ENCODE assay signal across 7 cellular contexts in genomic region chrX:100829730-100830129, GRCh38. TPM values are rescaled to one million over a fixed set of nuclear protein-coding genes. Genes with fewer than 3 reads are reported as not detected.
DNase-seq lines count a peak whose midpoint lies in the region; ATAC-seq and TF ChIP-seq lines count a peak whose summit lies in the region.

No MANE protein-coding gene starts in this region.

- ATAC-seq in GM19043 (IDR thresholded peaks at IDR 0.05; ENCODE audit: low read depth, unreplicated experiment) (peak; percentile 60), HG03060 (IDR thresholded peaks at IDR 0.05; ENCODE audit: low read depth, unreplicated experiment) (peak; percentile 74)

- TF ChIP-seq CTCF in progenitor cell of endocrine pancreas (IDR thresholded peaks at IDR 0.05; ENCODE audit: unreplicated experiment): no peak

- peak; percentile 24 for DNase-seq in activated CD4-positive, alpha-beta T cell treated with anti-CD3 and anti-CD28 coated beads for 48 hours
- DNase-seq in renal cortical epithelial cell (ENCODE audit: low read depth) (peak; percentile 38), globus pallidus (ENCODE audit: low spot score) (no peak), NCI-H1092 (lab: John Stamatoyannopoulos, UW) (no peak), progenitor cell of endocrine pancreas (ENCODE audit: low spot score, unreplicated experiment) (no peak)

- H3K4me3 Mint-ChIP-seq in progenitor cell of endocrine pancreas (ENCODE audit: low read depth): no peak overlapping the region

- peaks cover 19% of the 10 kb centered on the region for H3K36me3 Mint-ChIP-seq in progenitor cell of endocrine pancreas (ENCODE audit: insufficient read depth)

- no peaks in the 10 kb centered on the region for H3K27me3 Mint-ChIP-seq in progenitor cell of endocrine pancreas

- H3K4me1 Mint-ChIP-seq in progenitor cell of endocrine pancreas (ENCODE audit: low read depth): no peaks in the 10 kb centered on the region

- H3K9me3 Mint-ChIP-seq in progenitor cell of endocrine pancreas (ENCODE audit: low read depth): peaks cover 11% of the 10 kb centered on the region

- H3K27ac Mint-ChIP-seq in progenitor cell of endocrine pancreas: no peak overlapping the region

RNA-seq across cellular contexts. Expression of gene CSTF2, which starts 9.5 kb away (rescaled TPM):
- total RNA-seq in renal cortical epithelial cell: 22.7 and 22.9 TPM in 2 replicates
- total RNA-seq in progenitor cell of endocrine pancreas: 20.2 and 22.7 TPM in 2 replicates

RNA-seq across cellular contexts. Expression of gene NOX1, which starts 44.4 kb away (rescaled TPM):
- total RNA-seq in renal cortical epithelial cell (not detected in 2 replicates), progenitor cell of endocrine pancreas (not detected in 2 replicates)

Comparison
In these comparisons a context has a peak if more than half of its experiments do, and no peak if none do; other contexts are left out.
1. DNase-seq: peak in activated CD4-positive, alpha-beta T cell treated with anti-CD3 and anti-CD28 coated beads for 48 hours (single experiment) and renal cortical epithelial cell (single experiment); none in globus pallidus (single experiment), NCI-H1092 (single experiment) and progenitor cell of endocrine pancreas (single experiment).